Comparison of ENCODE assay signal across 19 cellular contexts in genomic region chr13:99256283-99256682, GRCh38. TPM values are rescaled to one million over a fixed set of nuclear protein-coding genes. Genes with fewer than 3 reads are reported as not detected.
DNase-seq lines count a peak whose midpoint lies in the region; ATAC-seq, FAIRE-seq and TF ChIP-seq lines count a peak whose summit lies in the region.
"Had no signal": no experiment of that assay in that cellular context is flagged by ENCODE, and none has a peak within 500 bp of the region (broad histone marks: within the 10 kb centered on the region; RNA-seq: fewer than 3 reads in every experiment).

No MANE protein-coding gene starts in this region.

- H3K9me3 Mint-ChIP-seq in effector memory CD8-positive, alpha-beta T cell: no peaks in the 10 kb centered on the region
- H3K9me3 Mint-ChIP-seq in endothelial cell (ENCODE audit: unreplicated experiment): no peaks in the 10 kb centered on the region

- DNase-seq in GM12892 (ENCODE audit: insufficient read length): no peak
- no peak for DNase-seq in PC-9
- no peak for DNase-seq in effector memory CD8-positive, alpha-beta T cell
- no peak for DNase-seq in stimulated activated CD4-positive, alpha-beta T cell treated with anti-CD3 and anti-CD28 coated beads, Interleukin-2, amount 100 ng/mL, for 24 hours
- DNase-seq in T-helper 9 cell: no peak
- no peak for DNase-seq in endothelial cell (ENCODE audit: low spot score)
- DNase-seq: activated effector memory CD4-positive, alpha-beta T cell treated with Interleukin-2 at 50 U/mL for 16 hours; BE2C; caudate nucleus; glutamatergic neuron; GOT3; Kasumi-1; kidney glomerular epithelial cell; NCI-H2081 treated with DMSO at 0.1 percent for 48 hours; NCI-H748 treated with DMSO at 0.1 percent for 48 hours had no signal

- H3F3A ChIP-seq in PC-9 (ENCODE audit: insufficient read depth, low read depth): peaks cover 9% of the 10 kb centered on the region

- ATAC-seq in effector memory CD8-positive, alpha-beta T cell (replicated peaks): no peak
- no peak for ATAC-seq in HG02870 (IDR thresholded peaks at IDR 0.05; ENCODE audit: unreplicated experiment)

- peak overlapping the region; percentile 39 to 96 (median 89); a peak in 21 of 22 replicates for H3K27ac ChIP-seq in BLaER1 treated with 17β-estradiol and CSF1 and Interleukin-3, amounts not matched to agents 10 nM and 100 nM
- H3K27ac ChIP-seq in PC-9: 0 out of 2 replicates have a peak overlapping the region, but pooled peaks have one; percentile 1
- H3K27ac ChIP-seq: right atrium auricular region, SJSA1 had no signal

- peak; percentile 60 for FAIRE-seq in GM12892 (lab: Jason Lieb, UNC)

- TF ChIP-seq POLR2A in GM12892 (IDR thresholded peaks at IDR 0.05; ENCODE audit: low read depth, low read length): no peak

- H3K4me2 ChIP-seq in BLaER1 treated with 17β-estradiol and CSF1 and Interleukin-3, amounts not matched to agents 10 nM and 100 nM: peak overlapping the region; percentile 69 to 97 (median 85)
- H3K4me2 ChIP-seq in PC-9: no peak overlapping the region

- intact Hi-C loops in PC-9 (cut with micrococcal nuclease; ENCODE audit: unreplicated experiment): no loop called here

- H3K9me3 ChIP-seq in BLaER1 treated with 17β-estradiol and CSF1 and Interleukin-3, amounts not matched to agents 10 nM and 100 nM (replicated peaks in 1 of 11): peaks cover 0 to 11% (median 0%) of the 10 kb centered on the region in 11 experiments; a peak in 5 of 22 replicates
- H3K9me3 ChIP-seq in PC-9 (ENCODE audit: insufficient read depth, low read depth): no peaks in the 10 kb centered on the region
- H3K9me3 ChIP-seq: BE2C, right atrium auricular region, SJSA1 had no signal

- peaks cover 0 to 11% (median 0%) of the 10 kb centered on the region in 11 experiments; a peak in 2 of 22 replicates for H4K20me1 ChIP-seq in BLaER1 treated with 17β-estradiol and CSF1 and Interleukin-3, amounts not matched to agents 10 nM and 100 nM
- peaks cover 19% of the 10 kb centered on the region; the same call in 1 of the 2 replicates for H4K20me1 ChIP-seq in PC-9 (ENCODE audit: insufficient read depth)

- POLR2A ChIA-PET in PC-9 (lab: Charles Lee; ENCODE audit: unreplicated experiment): interaction anchor here (0.5 kb wide), 1 partner anchor 17 kb away, joined by 3 read pairs; no protein-coding TSS in a partner anchor

- H3K27ac Mint-ChIP-seq in effector memory CD8-positive, alpha-beta T cell: peak overlapping the region; percentile 84 to 98
- no peak overlapping the region for H3K27ac Mint-ChIP-seq in endothelial cell (ENCODE audit: unreplicated experiment)

- H3K27me3 Mint-ChIP-seq in effector memory CD8-positive, alpha-beta T cell: no peaks in the 10 kb centered on the region
- H3K27me3 Mint-ChIP-seq in endothelial cell (ENCODE audit: unreplicated experiment): peaks cover 1% of the 10 kb centered on the region

- H3K4me1 ChIP-seq in BLaER1 treated with 17β-estradiol and CSF1 and Interleukin-3, amounts not matched to agents 10 nM and 100 nM: peaks cover 56 to 89% (median 67%) of the 10 kb centered on the region in 10 experiments
- H3K4me1 ChIP-seq in PC-9 (replicated peaks; ENCODE audit: insufficient read depth): no peaks in the 10 kb centered on the region
- H3K4me1 ChIP-seq: BE2C, right atrium auricular region, SJSA1 had no signal

- H3K4me3 ChIP-seq in BLaER1 treated with 17β-estradiol and CSF1 and Interleukin-3, amounts not matched to agents 10 nM and 100 nM: peak overlapping the region; percentile 39 to 77 (median 64); a peak in 18 of 20 replicates
- H3K4me3 ChIP-seq in PC-9: no peak overlapping the region
- H3K4me3 ChIP-seq: right atrium auricular region, SJSA1 had no signal

- H3K4me1 Mint-ChIP-seq in effector memory CD8-positive, alpha-beta T cell (ENCODE audit: low read depth in 2 of 2): peaks cover 39 to 67% of the 10 kb centered on the region in 2 donors
- H3K4me1 Mint-ChIP-seq in endothelial cell (ENCODE audit: unreplicated experiment): peaks cover 9% of the 10 kb centered on the region

- CTCF ChIA-PET in PC-9 (lab: Charles Lee): no interaction called here

- TF ChIP-seq CTCF in PC-9 (conservative IDR thresholded peaks at IDR 0.05): no peak
- TF ChIP-seq CTCF in endothelial cell (IDR thresholded peaks at IDR 0.05; ENCODE audit: unreplicated experiment): no peak

- H3K27me3 ChIP-seq in BLaER1 treated with 17β-estradiol and CSF1 and Interleukin-3, amounts not matched to agents 10 nM and 100 nM: no peaks in the 10 kb centered on the region
- no peaks in the 10 kb centered on the region for H3K27me3 ChIP-seq in PC-9 (ENCODE audit: insufficient read depth, low read depth)
- H3K27me3 ChIP-seq: BE2C, right atrium auricular region, SJSA1 had no signal

- no TSS peak for BruUV-seq in PC-9 (replicated peaks; lab: Mats Ljungman, UMichigan)

- peaks cover 37% of the 10 kb centered on the region for H3K36me3 Mint-ChIP-seq in effector memory CD8-positive, alpha-beta T cell (ENCODE audit: insufficient read depth)
- peaks cover 12% of the 10 kb centered on the region for H3K36me3 Mint-ChIP-seq in endothelial cell (ENCODE audit: low read depth, unreplicated experiment)

- H3K4me3 Mint-ChIP-seq in effector memory CD8-positive, alpha-beta T cell: peak overlapping the region; percentile 78 to 88
- H3K4me3 Mint-ChIP-seq in endothelial cell (ENCODE audit: unreplicated experiment): no peak overlapping the region

- peaks cover 17 to 66% (median 51%) of the 10 kb centered on the region in 11 experiments for H3K36me3 ChIP-seq in BLaER1 treated with 17β-estradiol and CSF1 and Interleukin-3, amounts not matched to agents 10 nM and 100 nM
- H3K36me3 ChIP-seq in PC-9 (ENCODE audit: low read depth): peaks cover 27% of the 10 kb centered on the region; the same call in 1 of the 2 replicates
- H3K36me3 ChIP-seq: right atrium auricular region had no signal

- H3K79me2 ChIP-seq in PC-9 (ENCODE audit: low read depth): peaks cover 7% of the 10 kb centered on the region; the same call in 1 of the 2 replicates

- no peak overlapping the region for H2AFZ ChIP-seq in PC-9

- no peaks in the 10 kb centered on the region for H3K9me2 ChIP-seq in PC-9 (ENCODE audit: insufficient read depth)

- peak overlapping the region; percentile 68 to 89 (median 82); a peak in 21 of 22 replicates for H3K9ac ChIP-seq in BLaER1 treated with 17β-estradiol and CSF1 and Interleukin-3, amounts not matched to agents 10 nM and 100 nM

RNA-seq across cellular contexts. Expression of gene GPR18, which starts 1.9 kb away (rescaled TPM):
- polyA plus RNA-seq in GM12892 (2012; ENCODE audit: missing spikeins): 0.76 TPM
- total RNA-seq in PC-9 (2021): not detected in 2 replicates
- total RNA-seq in endothelial cell (ENCODE audit: unreplicated experiment): not detected
- total RNA-seq: SJSA1 had no signal

RNA-seq across cellular contexts. Expression of gene GPR183, which starts 50.9 kb away (rescaled TPM):
- polyA plus RNA-seq in GM12892 (2012; ENCODE audit: missing spikeins): 100 TPM
- total RNA-seq in PC-9 (2021): not detected in 2 replicates
- total RNA-seq in endothelial cell (ENCODE audit: unreplicated experiment): not detected

RNA-seq across cellular contexts. Expression of gene UBAC2, which starts 55.6 kb away (rescaled TPM):
- 12.5 TPM for polyA plus RNA-seq in GM12892 (2012; ENCODE audit: missing spikeins)
- 80.3 and 82.2 TPM in 2 replicates for total RNA-seq in PC-9 (2021)
- 58.6 TPM for total RNA-seq in endothelial cell (ENCODE audit: unreplicated experiment)
